ENCODE assay signal across 25 cellular contexts in the genomic region with DNA sequence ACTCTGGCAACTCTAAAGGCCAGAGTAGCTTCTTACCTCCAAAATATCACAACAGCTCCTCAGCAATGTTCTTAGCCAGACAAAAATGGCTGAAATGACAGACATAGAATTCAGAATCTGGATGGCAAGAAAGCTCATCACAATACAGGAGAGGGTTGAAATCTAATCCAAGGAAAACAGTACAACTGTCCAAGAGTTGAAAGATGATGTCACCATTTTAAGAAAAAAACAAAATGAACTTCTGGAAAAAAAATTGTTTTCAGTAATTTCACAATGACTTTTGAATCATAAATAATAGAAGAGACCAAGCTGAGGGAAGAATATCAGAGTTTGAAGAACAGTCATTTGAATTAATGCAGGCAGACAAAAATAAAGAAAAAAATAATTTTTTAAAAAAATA.
DNase-seq lines count a peak whose midpoint lies in the region; ATAC-seq, FAIRE-seq and TF ChIP-seq lines count a peak whose summit lies in the region.
"Had no signal": no experiment of that assay in that cellular context is flagged by ENCODE, and none has a peak within 500 bp of the region (broad histone marks: within the 10 kb centered on the region; RNA-seq: fewer than 3 reads in every experiment).

No MANE protein-coding gene starts in this region.

- H2BK12ac ChIP-seq in neuronal stem cell (ENCODE audit: low read length) = no peak overlapping the region

- no peaks in the 10 kb centered on the region for H3K27me3 Mint-ChIP-seq in activated naive CD8-positive, alpha-beta T cell treated with anti-CD3 and anti-CD28 coated beads, Interleukin-2, amount 50 U/mL, for 24 hours
- H3K27me3 Mint-ChIP-seq: CD4-positive, alpha-beta memory T cell; CD4-positive, CD25-positive, alpha-beta regulatory T cell; CD8-positive, alpha-beta memory T cell had no signal

- no peaks in the 10 kb centered on the region for H4K20me1 ChIP-seq in GM12878 (ENCODE audit: control insufficient read depth, insufficient read depth)
- H4K20me1 ChIP-seq: BLaER1 had no signal

- ATAC-seq in GM12878 = no peak
- no peak for ATAC-seq in activated naive CD8-positive, alpha-beta T cell treated with anti-CD3 and anti-CD28 coated beads, Interleukin-2, amount 50 U/mL, for 24 hours

- no peak for TF ChIP-seq RAD21 in GM12878 (IDR thresholded peaks at IDR 0.05; ENCODE audit: insufficient read depth, low read depth, low read length)

- no peaks in the 10 kb centered on the region for H3K4me1 Mint-ChIP-seq in activated naive CD8-positive, alpha-beta T cell treated with anti-CD3 and anti-CD28 coated beads, Interleukin-2, amount 50 U/mL, for 24 hours
- H3K4me1 Mint-ChIP-seq: CD14-positive monocyte; CD4-positive, alpha-beta memory T cell; CD4-positive, CD25-positive, alpha-beta regulatory T cell; CD8-positive, alpha-beta memory T cell had no signal

- RAD21 ChIA-PET in GM12878 (lab: Charles Lee; ENCODE audit: unreplicated experiment) = no interaction called here

- H4K8ac ChIP-seq in neuronal stem cell (ENCODE audit: low read depth, low read length) = no peak overlapping the region

- H3K9me3 Mint-ChIP-seq in activated naive CD8-positive, alpha-beta T cell treated with anti-CD3 and anti-CD28 coated beads, Interleukin-2, amount 50 U/mL, for 24 hours = peaks cover 27% of the 10 kb centered on the region

- no peaks in the 10 kb centered on the region for H3K36me3 Mint-ChIP-seq in activated naive CD8-positive, alpha-beta T cell treated with anti-CD3 and anti-CD28 coated beads, Interleukin-2, amount 50 U/mL, for 24 hours (ENCODE audit: low read depth)
- H3K36me3 Mint-ChIP-seq: CD14-positive monocyte; CD4-positive, alpha-beta memory T cell; CD4-positive, CD25-positive, alpha-beta regulatory T cell; CD8-positive, alpha-beta memory T cell had no signal

- H2AK5ac ChIP-seq in neuronal stem cell (ENCODE audit: low read depth, low read length) = no peak overlapping the region

- H3K27ac ChIP-seq in HEK293 (ENCODE audit: extremely low read depth, low read depth, low read length) (no peak overlapping the region), GM12878 (ENCODE audit: control insufficient read depth, insufficient read depth) (no peak overlapping the region), neuronal stem cell (replicated peaks; ENCODE audit: low read length) (no peak overlapping the region)
- H3K27ac ChIP-seq: BLaER1 had no signal

- H2BK15ac ChIP-seq in neuronal stem cell (ENCODE audit: low read length) = no peak overlapping the region

- H2BK120ac ChIP-seq in neuronal stem cell (ENCODE audit: low read depth, low read length) = no peak overlapping the region

- H3K18ac ChIP-seq in neuronal stem cell (ENCODE audit: low read length) = no peak overlapping the region

- FAIRE-seq in GM12878 (lab: Jason Lieb, UNC) = no peak
- FAIRE-seq: A204.1, GM12891, GM19239 had no signal

- H3K9ac ChIP-seq in GM12878 (ENCODE audit: control insufficient read depth, insufficient read depth, low read length) (no peak overlapping the region), neuronal stem cell (ENCODE audit: low read depth, low read length, poor library complexity) (no peak overlapping the region)
- H3K9ac ChIP-seq: BLaER1 had no signal

- in situ Hi-C loops in GM12878 (cut with MboI) = no loop called here

- no peak overlapping the region for H3K4me3 Mint-ChIP-seq in activated naive CD8-positive, alpha-beta T cell treated with anti-CD3 and anti-CD28 coated beads, Interleukin-2, amount 50 U/mL, for 24 hours
- H3K4me3 Mint-ChIP-seq: CD14-positive monocyte; CD4-positive, alpha-beta memory T cell; CD4-positive, CD25-positive, alpha-beta regulatory T cell had no signal

- intact Hi-C loops in GM12878 (cut with micrococcal nuclease; ENCODE audit: unreplicated experiment) = no loop called here

- H3K79me2 ChIP-seq in GM12878 (ENCODE audit: control insufficient read depth, insufficient read depth, low read length) = no peaks in the 10 kb centered on the region

- H3K27ac Mint-ChIP-seq in activated naive CD8-positive, alpha-beta T cell treated with anti-CD3 and anti-CD28 coated beads, Interleukin-2, amount 50 U/mL, for 24 hours = no peak overlapping the region
- H3K27ac Mint-ChIP-seq: CD14-positive monocyte; CD4-positive, alpha-beta memory T cell; CD4-positive, CD25-positive, alpha-beta regulatory T cell; CD8-positive, alpha-beta memory T cell had no signal

- no peaks in the 10 kb centered on the region for H3K4me1 ChIP-seq in HEK293 (ENCODE audit: control insufficient read depth, insufficient read depth, low read length)
- no peaks in the 10 kb centered on the region for H3K4me1 ChIP-seq in GM12878 (ENCODE audit: control insufficient read depth, insufficient read depth, low read length)
- H3K4me1 ChIP-seq in neuronal stem cell (ENCODE audit: control insufficient read depth in 2 of 2, insufficient read depth in 1 of 2, low read depth in 1 of 2, low read length in 2 of 2) = peaks cover 3 to 4% of the 10 kb centered on the region in 2 donors
- H3K4me1 ChIP-seq: BE2C, BLaER1 had no signal

- no TSS peak for BruUV-seq in GM12878 (replicated peaks; lab: Mats Ljungman, UMichigan)

- DNase-seq in GM12878 (ENCODE audit: low read depth, low spot score) (no peak), neuronal stem cell (ENCODE audit: low spot score) (no peak), ureter (ENCODE audit: low spot score) (no peak)
- DNase-seq in activated naive CD8-positive, alpha-beta T cell treated with anti-CD3 and anti-CD28 coated beads, Interleukin-2, amount 50 U/mL, for 24 hours = no peak
- DNase-seq: 8988T; ACHN; BE2C; C1 segment of cervical spinal cord; CD4-positive, alpha-beta memory T cell; CD4-positive, CD25-positive, alpha-beta regulatory T cell; CD8-positive, alpha-beta memory T cell; COR-L47; DMS 273 treated with DMSO at 0.1 percent for 48 hours; DMS153; DMS53; DMS79; DND-41; EL; GDM1 had no signal

- H3K27me3 ChIP-seq in GM12878 (replicated peaks in 1 of 2; ENCODE audit: control insufficient read depth in 2 of 2, insufficient read depth in 2 of 2, low read length in 1 of 2) (no peaks in the 10 kb centered on the region), neuronal stem cell (ENCODE audit: control insufficient read depth in 3 of 3, insufficient read depth in 3 of 3, low read depth in 1 of 3, low read length in 3 of 3) (no peaks in the 10 kb centered on the region)
- H3K27me3 ChIP-seq: BE2C, BLaER1 had no signal

- SMC1A ChIA-PET in GM12878 (lab: Charles Lee; ENCODE audit: uncharacterized antibody, unreplicated experiment) = interaction anchor here (1.1 kb wide), 1 partner anchor 10 kb away, joined by 3 read pairs; no protein-coding TSS in a partner anchor

- POLR2A ChIA-PET in HEK293 (lab: Yijun Ruan, JAX) (no interaction called here), GM12878 (lab: Charles Lee) (no interaction called here)

- CTCF ChIA-PET in HEK293 (lab: Yijun Ruan, JAX) (no interaction called here), GM12878 (lab: Yijun Ruan, JAX) (no interaction called here)

- H3K36me3 ChIP-seq in HEK293 (ENCODE audit: control insufficient read depth in 2 of 2, insufficient read depth in 1 of 2, low read length in 2 of 2) (no peaks in the 10 kb centered on the region), GM12878 (ENCODE audit: control insufficient read depth in 2 of 2, insufficient read depth in 2 of 2, low read length in 1 of 2) (no peaks in the 10 kb centered on the region), neuronal stem cell (replicated peaks in 1 of 2; ENCODE audit: control insufficient read depth in 2 of 2, insufficient read depth in 2 of 2, low read length in 2 of 2) (no peaks in the 10 kb centered on the region)
- H3K36me3 ChIP-seq: BE2C, BLaER1 had no signal

- H3K79me1 ChIP-seq in neuronal stem cell (ENCODE audit: low read depth, low read length) = no peaks in the 10 kb centered on the region

- H2BK5ac ChIP-seq in neuronal stem cell (ENCODE audit: low read length) = no peak overlapping the region

- no peak overlapping the region for H2AFZ ChIP-seq in GM12878 (ENCODE audit: control insufficient read depth, low read depth, low read length)
- H2AFZ ChIP-seq in neuronal stem cell (ENCODE audit: low read length) = peak overlapping the region; percentile 69

- no peak overlapping the region for H4K91ac ChIP-seq in neuronal stem cell (ENCODE audit: low read depth, low read length, poor library complexity)

- no peak overlapping the region for H3K4me2 ChIP-seq in GM12878 (ENCODE audit: control insufficient read depth, insufficient read depth)
- H3K4me2 ChIP-seq in neuronal stem cell (ENCODE audit: insufficient read depth, low read length, poor library complexity, severe bottlenecking) = no peak overlapping the region
- H3K4me2 ChIP-seq: BLaER1 had no signal

- TF ChIP-seq POLR2A in GM12878 (IDR thresholded peaks at IDR 0.05; ENCODE audit: low read depth, low read length) = no peak

- H3K4ac ChIP-seq in neuronal stem cell (ENCODE audit: low read length) = no peak overlapping the region

- H3K9me3 ChIP-seq in HEK293 (ENCODE audit: control insufficient read depth, insufficient read depth, low read depth, low read length) (no peaks in the 10 kb centered on the region), GM12878 (replicated peaks; ENCODE audit: control insufficient read depth, insufficient read depth, low read length) (no peaks in the 10 kb centered on the region), neuronal stem cell (replicated peaks in 1 of 2; ENCODE audit: control insufficient read depth in 2 of 2, insufficient read depth in 1 of 2, low read depth in 1 of 2, low read length in 2 of 2) (peaks cover 0 to 2% of the 10 kb centered on the region in 2 donors)
- H3K9me3 ChIP-seq: BE2C, BLaER1 had no signal

- H3K23ac ChIP-seq in neuronal stem cell (ENCODE audit: low read depth, low read length, poor library complexity) = no peak overlapping the region

- H3K14ac ChIP-seq in neuronal stem cell (ENCODE audit: low read length) = no peak overlapping the region

- H3K4me3 ChIP-seq in HEK293 (ENCODE audit: low read depth, low read length) = no peak overlapping the region
- no peak overlapping the region for H3K4me3 ChIP-seq in GM12878
- H3K4me3 ChIP-seq in neuronal stem cell (ENCODE audit: low read length in 2 of 2) = no peak overlapping the region
- H3K4me3 ChIP-seq: BLaER1 had no signal

- TF ChIP-seq CTCF in HEK293 (tag by site-specific recombination; IDR thresholded peaks at IDR 0.05) (no peak), GM12878 (IDR thresholded peaks at IDR 0.05 in 2 of 3, conservative IDR thresholded peaks at IDR 0.05 in 1 of 3; ENCODE audit: control insufficient read depth in 2 of 3, extremely low read depth in 1 of 3, insufficient read depth in 1 of 3, low read depth in 3 of 3, low read length in 3 of 3) (no peak)

- no peak for TF ChIP-seq EP300 in GM12878 (IDR thresholded peaks at IDR 0.05; ENCODE audit: borderline replicate concordance in 1 of 2, control insufficient read depth in 1 of 2, low read depth in 2 of 2, low read length in 2 of 2)

TF ChIP-seq in GM12878, 131 proteins besides CTCF, POLR2A, EP300 and RAD21:
- TF ChIP-seq, protein P1, sequence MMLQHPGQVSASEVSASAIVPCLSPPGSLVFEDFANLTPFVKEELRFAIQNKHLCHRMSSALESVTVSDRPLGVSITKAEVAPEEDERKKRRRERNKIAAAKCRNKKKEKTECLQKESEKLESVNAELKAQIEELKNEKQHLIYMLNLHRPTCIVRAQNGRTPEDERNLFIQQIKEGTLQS (IDR thresholded peaks at IDR 0.05; ENCODE audit: borderline replicate concordance, extremely low read depth, low read depth, low read length) = no peak
- no peak for TF ChIP-seq NFYA (IDR thresholded peaks at IDR 0.05; ENCODE audit: borderline replicate concordance, low read depth, low read length)
- 0 out of 2 replicates have a peak, but pooled peaks have one; percentile 20 for TF ChIP-seq ATF7 (IDR thresholded peaks at IDR 0.05; ENCODE audit: low read depth)

Comparison
In these comparisons a context has a peak if more than half of its experiments do, and no peak if none do; other contexts are left out.
1. Of the 9 proteins assayed by ChIP-seq in both HEK293 and GM12878: peak only in HEK293: ATF2; only in GM12878: none; in both: none; in neither: 8.